21 cellular contexts compared by ENCODE assay signal in genomic region chr10:131955591-131956340, GRCh38. TPM values are rescaled to one million over a fixed set of nuclear protein-coding genes. Genes with fewer than 3 reads are reported as not detected.
DNase-seq lines count a peak whose midpoint lies in the region; ATAC-seq and TF ChIP-seq lines count a peak whose summit lies in the region.
"Had no signal": no experiment of that assay in that cellular context is flagged by ENCODE, and none has a peak within 500 bp of the region (broad histone marks: within the 10 kb centered on the region; RNA-seq: fewer than 3 reads in every experiment).

No MANE protein-coding gene starts in this region.

- DNase-seq in natural killer cell treated with Interleukin-12 subunit alpha and Interleukin-12 subunit beta and Interleukin-15 and Interleukin-18, amount 100 ng/mL, for 72 hours (ENCODE audit: low spot score) = peak; percentile 56
- DNase-seq in natural killer cell (no peak), RWPE2 (ENCODE audit: low spot score) (peak; percentile 39), left lobe of liver (ENCODE audit: low spot score) (no peak), NCI-H2196 (lab: John Stamatoyannopoulos, UW; ENCODE audit: unreplicated experiment) (no peak), NCI-H2196 treated with DMSO at 0.1 percent for 48 hours (lab: John Stamatoyannopoulos, UW; ENCODE audit: unreplicated experiment) (no peak), T-helper 9 cell (no peak)
- DNase-seq: CD4-positive, alpha-beta T cell; DMS79 treated with DMSO at 0.1 percent for 48 hours; GM23248; HCEC 1CT; NCI-H1436; NCI-H2029; NCI-H2171 treated with DMSO at 0.1 percent for 48 hours; NCI-H510A treated with DMSO at 0.1 percent for 48 hours; NCI-H82; SHP77; SK-N-SH had no signal

- H3K4me1 ChIP-seq in RWPE2 (ENCODE audit: insufficient read depth, poor library complexity, severe bottlenecking) = no peaks in the 10 kb centered on the region
- H3K4me1 ChIP-seq: Peyer's patch had no signal

- H3K4me3 Mint-ChIP-seq in natural killer cell treated with Interleukin-12 subunit alpha and Interleukin-12 subunit beta and Interleukin-15 and Interleukin-18, amount 100 ng/mL, for 72 hours = no peak overlapping the region
- H3K4me3 Mint-ChIP-seq in natural killer cell = no peak overlapping the region
- H3K4me3 Mint-ChIP-seq: B cell; CD4-positive, alpha-beta T cell had no signal

- H3K27me3 ChIP-seq in RWPE2 (ENCODE audit: insufficient read depth, poor library complexity, severe bottlenecking) = no peaks in the 10 kb centered on the region
- H3K27me3 ChIP-seq: Peyer's patch had no signal

- H3K27ac ChIP-seq in RWPE2 (ENCODE audit: poor library complexity, severe bottlenecking) = no peak overlapping the region
- H3K27ac ChIP-seq: GM23248, HL-60, Peyer's patch had no signal

- no peaks in the 10 kb centered on the region for H3K36me3 Mint-ChIP-seq in natural killer cell treated with Interleukin-12 subunit alpha and Interleukin-12 subunit beta and Interleukin-15 and Interleukin-18, amount 100 ng/mL, for 72 hours
- H3K36me3 Mint-ChIP-seq in natural killer cell = no peaks in the 10 kb centered on the region

- no peak for TF ChIP-seq CTCF in natural killer cell (IDR thresholded peaks at IDR 0.05)
- TF ChIP-seq CTCF in RWPE2 (IDR thresholded peaks at IDR 0.05; ENCODE audit: poor library complexity, severe bottlenecking) = no peak

- H3K9me3 ChIP-seq in RWPE2 (ENCODE audit: severe bottlenecking) = no peaks in the 10 kb centered on the region
- H3K9me3 ChIP-seq: Peyer's patch, SK-N-SH had no signal

- no peaks in the 10 kb centered on the region for H3K27me3 Mint-ChIP-seq in natural killer cell treated with Interleukin-12 subunit alpha and Interleukin-12 subunit beta and Interleukin-15 and Interleukin-18, amount 100 ng/mL, for 72 hours
- H3K27me3 Mint-ChIP-seq in natural killer cell (ENCODE audit: low read depth in 2 of 2) = no peaks in the 10 kb centered on the region
- H3K27me3 Mint-ChIP-seq: B cell; CD4-positive, alpha-beta T cell had no signal

- no peaks in the 10 kb centered on the region for H3K9me3 Mint-ChIP-seq in natural killer cell treated with Interleukin-12 subunit alpha and Interleukin-12 subunit beta and Interleukin-15 and Interleukin-18, amount 100 ng/mL, for 72 hours
- no peaks in the 10 kb centered on the region for H3K9me3 Mint-ChIP-seq in natural killer cell
- H3K9me3 Mint-ChIP-seq: CD4-positive, alpha-beta T cell had no signal

- H3K4me1 Mint-ChIP-seq in natural killer cell treated with Interleukin-12 subunit alpha and Interleukin-12 subunit beta and Interleukin-15 and Interleukin-18, amount 100 ng/mL, for 72 hours (ENCODE audit: low read depth in 2 of 2) = peaks cover 0 to 17% of the 10 kb centered on the region in 2 donors
- H3K4me1 Mint-ChIP-seq in natural killer cell = peaks cover 0 to 5% of the 10 kb centered on the region in 2 donors
- H3K4me1 Mint-ChIP-seq: B cell had no signal

- no peak overlapping the region for H3K27ac Mint-ChIP-seq in natural killer cell treated with Interleukin-12 subunit alpha and Interleukin-12 subunit beta and Interleukin-15 and Interleukin-18, amount 100 ng/mL, for 72 hours
- H3K27ac Mint-ChIP-seq in natural killer cell = no peak overlapping the region
- H3K27ac Mint-ChIP-seq: B cell; CD4-positive, alpha-beta T cell had no signal

- no peak overlapping the region for H3K4me3 ChIP-seq in RWPE2 (ENCODE audit: severe bottlenecking)
- H3K4me3 ChIP-seq: GM23248, Peyer's patch had no signal

- intact Hi-C loops in natural killer cell (cut with micrococcal nuclease) = no loop called here

- no peak for ATAC-seq in natural killer cell treated with Interleukin-12 subunit alpha and Interleukin-12 subunit beta and Interleukin-15 and Interleukin-18, amount 100 ng/mL, for 72 hours
- ATAC-seq in natural killer cell (no peak), RWPE2 (ENCODE audit: low read depth) (no peak), left lobe of liver (peak; percentile 15)

- peaks cover 46% of the 10 kb centered on the region for H3K36me3 ChIP-seq in RWPE2 (ENCODE audit: low read depth)

RNA-seq across cellular contexts. Expression of gene BNIP3, which starts 26.0 kb away (rescaled TPM):
- 10 to 100 TPM; 20.5 to 82.2 TPM for total RNA-seq in natural killer cell treated with Interleukin-12 subunit alpha and Interleukin-12 subunit beta and Interleukin-15 and Interleukin-18, amount 100 ng/mL, for 72 hours
- total RNA-seq in natural killer cell (10 to 100 TPM in 2 of 3 donors, 1 to 10 TPM in 1; 9.9 to 12.9 (median 12.1) TPM), left lobe of liver (90.4 TPM)

RNA-seq across cellular contexts. Expression of gene PPP2R2D, which starts 55.0 kb away (rescaled TPM):
- 10 to 100 TPM; 27.0 to 47.4 TPM for total RNA-seq in natural killer cell treated with Interleukin-12 subunit alpha and Interleukin-12 subunit beta and Interleukin-15 and Interleukin-18, amount 100 ng/mL, for 72 hours
- total RNA-seq in natural killer cell (10 to 100 TPM; 28.6 to 39.8 (median 35.8) TPM), left lobe of liver (15.4 TPM)

Comparison
In these comparisons a context has a peak if more than half of its experiments do, and no peak if none do; other contexts are left out.
1. DNase-seq: peak in natural killer cell treated with Interleukin-12 subunit alpha and Interleukin-12 subunit beta and Interleukin-15 and Interleukin-18, amount 100 ng/mL, for 72 hours (single experiment) and RWPE2 (single experiment); none in natural killer cell (single experiment), left lobe of liver (single experiment), NCI-H2196 (single experiment), NCI-H2196 treated with DMSO at 0.1 percent for 48 hours (single experiment) and T-helper 9 cell (single experiment).